Comparison of ENCODE assay signal across 20 cellular contexts in the genomic region with DNA sequence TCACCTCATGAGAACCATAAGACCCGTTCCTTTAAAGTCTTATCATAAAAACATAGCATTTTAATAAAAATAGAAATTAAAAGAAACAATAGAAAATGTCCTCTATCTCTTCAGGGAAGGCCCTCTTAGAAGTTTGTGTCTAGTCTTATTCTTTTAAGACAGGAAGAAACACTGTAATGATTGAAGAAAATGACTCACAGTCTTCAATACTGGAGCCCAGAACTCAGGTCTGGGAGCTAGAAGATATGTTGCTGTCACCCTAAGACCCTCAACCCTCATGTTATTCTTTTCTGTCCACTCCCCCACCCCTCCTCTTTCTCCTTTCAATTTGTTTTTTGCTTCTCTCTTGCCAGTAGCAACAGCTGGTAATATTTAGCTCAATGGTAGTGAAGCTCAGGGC. TPM values are rescaled to one million over a fixed set of nuclear protein-coding genes. Genes with fewer than 3 reads are reported as not detected.
DNase-seq lines count a peak whose midpoint lies in the region; ATAC-seq and TF ChIP-seq lines count a peak whose summit lies in the region.
"Had no signal": no experiment of that assay in that cellular context is flagged by ENCODE, and none has a peak within 500 bp of the region (broad histone marks: within the 10 kb centered on the region; RNA-seq: fewer than 3 reads in every experiment).

No MANE protein-coding gene starts in this region.

- POLR2A ChIA-PET in naive thymus-derived CD4-positive, alpha-beta T cell (lab: Charles Lee) = interaction anchor here (0.8 to 8.8 kb wide), 2 partner anchors 10 to 17 kb away, joined by 3 to 62 read pairs; a partner anchor contains a TSS
- POLR2A ChIA-PET in CD4-positive, alpha-beta T cell (lab: Charles Lee) = interaction anchor here (0.6 to 6.7 kb wide), 3 partner anchors 8 to 12 kb away, joined by 3 to 103 read pairs (median 4); a partner anchor contains a TSS

- intact Hi-C loops in naive thymus-derived CD4-positive, alpha-beta T cell (cut with micrococcal nuclease) = loop anchor here in 1 of 2 donors (1.0 kb wide), 1 partner anchor 16 kb away; no protein-coding TSS in a partner anchor
- intact Hi-C loops in CD4-positive, alpha-beta T cell (cut with DNase I, micrococcal nuclease) = no loop called here

- ATAC-seq in CD4-positive, CD25-positive, alpha-beta regulatory T cell (ENCODE audit: low read depth in 2 of 2) = peak; percentile 54
- ATAC-seq in naive thymus-derived CD4-positive, alpha-beta T cell = no peak
- ATAC-seq in HG03342 (IDR thresholded peaks at IDR 0.05; ENCODE audit: unreplicated experiment) (no peak), HG02678 (IDR thresholded peaks at IDR 0.05; ENCODE audit: unreplicated experiment) (no peak)
- ATAC-seq in CD4-positive, alpha-beta T cell (ENCODE audit: poor library complexity) = no peak
- ATAC-seq: pancreas; stimulated activated naive B cell treated with anti-CD40 and anti-IgM and Interleukin-4, amounts not matched to agents 10 μg/mL and 1 μg/mL and 100 μg/mL, for 72 hours; upper lobe of right lung had no signal

- H3K36me3 ChIP-seq in CD4-positive, CD25-positive, alpha-beta regulatory T cell (ENCODE audit: control insufficient read depth, insufficient read depth, low read length) = peaks cover 3% of the 10 kb centered on the region
- no peaks in the 10 kb centered on the region for H3K36me3 ChIP-seq in naive thymus-derived CD4-positive, alpha-beta T cell (ENCODE audit: control insufficient read depth in 2 of 3, insufficient read depth in 3 of 3, low read length in 3 of 3)
- H3K36me3 ChIP-seq: brain microvascular endothelial cell, pancreas, upper lobe of right lung had no signal

- peak overlapping the region; percentile 64 to 89 (median 68) for H3K4me3 Mint-ChIP-seq in CD4-positive, CD25-positive, alpha-beta regulatory T cell
- peak overlapping the region; percentile 34; the same call in 1 of the 2 replicates for H3K4me3 Mint-ChIP-seq in HFFc6
- H3K4me3 Mint-ChIP-seq in naive thymus-derived CD4-positive, alpha-beta T cell = peak overlapping the region in 3 of 10 donors; percentile 6 to 39 (median 7)
- H3K4me3 Mint-ChIP-seq in CD4-positive, alpha-beta T cell = no peak overlapping the region
- H3K4me3 Mint-ChIP-seq: stimulated activated naive B cell treated with anti-CD40 and anti-IgM and Interleukin-4, amounts not matched to agents 10 μg/mL and 1 μg/mL and 100 μg/mL, for 72 hours had no signal

- TF ChIP-seq CTCF in HFFc6 (IDR thresholded peaks at IDR 0.05) = no peak
- TF ChIP-seq CTCF in choroid plexus epithelial cell (conservative IDR thresholded peaks at IDR 0.05; ENCODE audit: low read depth, low read length) = no peak
- no peak for TF ChIP-seq CTCF in CD4-positive, alpha-beta T cell (IDR thresholded peaks at IDR 0.05)

- peak overlapping the region; percentile 83 for H3K4me3 ChIP-seq in CD4-positive, CD25-positive, alpha-beta regulatory T cell (ENCODE audit: low read depth, low read length)
- H3K4me3 ChIP-seq in choroid plexus epithelial cell (ENCODE audit: low read depth, low read length) = no peak overlapping the region
- H3K4me3 ChIP-seq in naive thymus-derived CD4-positive, alpha-beta T cell (ENCODE audit: low read length) = no peak overlapping the region
- H3K4me3 ChIP-seq: BLaER1, pancreas, SK-N-MC, upper lobe of right lung had no signal

- H3K27ac Mint-ChIP-seq in CD4-positive, CD25-positive, alpha-beta regulatory T cell = peak overlapping the region; percentile 82 to 94 (median 83)
- peak overlapping the region; percentile 81 for H3K27ac Mint-ChIP-seq in HFFc6
- peak overlapping the region in 5 of 9 donors; percentile 42 to 74 (median 60) for H3K27ac Mint-ChIP-seq in naive thymus-derived CD4-positive, alpha-beta T cell
- H3K27ac Mint-ChIP-seq in CD4-positive, alpha-beta T cell = no peak overlapping the region
- H3K27ac Mint-ChIP-seq: stimulated activated naive B cell treated with anti-CD40 and anti-IgM and Interleukin-4, amounts not matched to agents 10 μg/mL and 1 μg/mL and 100 μg/mL, for 72 hours had no signal

- no peaks in the 10 kb centered on the region for H3K9me3 ChIP-seq in CD4-positive, CD25-positive, alpha-beta regulatory T cell (ENCODE audit: control insufficient read depth in 2 of 2, low read length in 2 of 2)
- H3K9me3 ChIP-seq in naive thymus-derived CD4-positive, alpha-beta T cell (ENCODE audit: control insufficient read depth in 2 of 3, low read length in 3 of 3) = no peaks in the 10 kb centered on the region
- H3K9me3 ChIP-seq in CD4-positive, alpha-beta T cell (ENCODE audit: control insufficient read depth, low read length) = no peaks in the 10 kb centered on the region
- H3K9me3 ChIP-seq: pancreas, upper lobe of right lung had no signal

- no peaks in the 10 kb centered on the region for H3K9me3 Mint-ChIP-seq in CD4-positive, CD25-positive, alpha-beta regulatory T cell
- H3K9me3 Mint-ChIP-seq in HFFc6 = no peaks in the 10 kb centered on the region
- peaks cover 0 to 5% (median 0%) of the 10 kb centered on the region in 11 donors for H3K9me3 Mint-ChIP-seq in naive thymus-derived CD4-positive, alpha-beta T cell
- no peaks in the 10 kb centered on the region for H3K9me3 Mint-ChIP-seq in CD4-positive, alpha-beta T cell

- peaks cover 70 to 94% (median 84%) of the 10 kb centered on the region in 4 donors for H3K4me1 Mint-ChIP-seq in CD4-positive, CD25-positive, alpha-beta regulatory T cell
- H3K4me1 Mint-ChIP-seq in HFFc6 (ENCODE audit: low read depth) = peaks cover 97% of the 10 kb centered on the region
- peaks cover 40 to 85% (median 75%) of the 10 kb centered on the region in 7 donors for H3K4me1 Mint-ChIP-seq in naive thymus-derived CD4-positive, alpha-beta T cell
- peaks cover 83% of the 10 kb centered on the region for H3K4me1 Mint-ChIP-seq in CD4-positive, alpha-beta T cell (ENCODE audit: low read depth)

- H3K27ac ChIP-seq in CD4-positive, CD25-positive, alpha-beta regulatory T cell (ENCODE audit: insufficient read depth, low read length, poor library complexity, severe bottlenecking) = peak overlapping the region; percentile 87
- H3K27ac ChIP-seq in naive thymus-derived CD4-positive, alpha-beta T cell (ENCODE audit: low read depth, low read length) = no peak overlapping the region
- H3K27ac ChIP-seq in CD4-positive, alpha-beta T cell (ENCODE audit: low read depth, low read length) = no peak overlapping the region
- H3K27ac ChIP-seq: BLaER1, brain microvascular endothelial cell, pancreas, SK-N-MC, upper lobe of right lung had no signal

- no peaks in the 10 kb centered on the region for H3K27me3 Mint-ChIP-seq in CD4-positive, CD25-positive, alpha-beta regulatory T cell
- H3K27me3 Mint-ChIP-seq in HFFc6 (ENCODE audit: insufficient read depth) = no peaks in the 10 kb centered on the region; the same call in 1 of the 2 replicates
- H3K27me3 Mint-ChIP-seq in naive thymus-derived CD4-positive, alpha-beta T cell = no peaks in the 10 kb centered on the region
- H3K27me3 Mint-ChIP-seq in CD4-positive, alpha-beta T cell = no peaks in the 10 kb centered on the region
- H3K27me3 Mint-ChIP-seq: stimulated activated naive B cell treated with anti-CD40 and anti-IgM and Interleukin-4, amounts not matched to agents 10 μg/mL and 1 μg/mL and 100 μg/mL, for 72 hours had no signal

- H3K4me1 ChIP-seq in CD4-positive, CD25-positive, alpha-beta regulatory T cell (ENCODE audit: control insufficient read depth, insufficient read depth, low read length, poor library complexity, severe bottlenecking) = peaks cover 96% of the 10 kb centered on the region
- H3K4me1 ChIP-seq in naive thymus-derived CD4-positive, alpha-beta T cell (ENCODE audit: control insufficient read depth in 2 of 2, insufficient read depth in 2 of 2, low read length in 2 of 2) = peaks cover 24 to 37% of the 10 kb centered on the region in 2 donors
- H3K4me1 ChIP-seq: BLaER1 had no signal

- peak in 1 of 3 donors; percentile 53 for DNase-seq in CD4-positive, CD25-positive, alpha-beta regulatory T cell
- DNase-seq in HFFc6 (no peak), choroid plexus epithelial cell (ENCODE audit: low read depth) (peak; percentile 39), putamen (ENCODE audit: low spot score) (no peak)
- DNase-seq in naive thymus-derived CD4-positive, alpha-beta T cell = no peak
- DNase-seq in CD4-positive, alpha-beta T cell = no peak
- DNase-seq: activated CD4-positive, alpha-beta T cell treated with anti-CD3 and anti-CD28 coated beads, Interleukin-2, amount 50 U/mL, for 4 hours; activated effector memory CD4-positive, alpha-beta T cell treated with Interleukin-2 at 50 U/mL for 16 hours; brain microvascular endothelial cell; dermis blood vessel endothelial cell; DMS153; NCI-H2107; NCI-H526; pancreas; stimulated activated naive B cell treated with anti-CD40 and anti-IgM and Interleukin-4, amounts not matched to agents 10 μg/mL and 1 μg/mL and 100 μg/mL, for 72 hours; upper lobe of right lung had no signal

- CTCF ChIA-PET in naive thymus-derived CD4-positive, alpha-beta T cell (lab: Charles Lee) = interaction anchor here (0.7 kb wide), 1 partner anchor 12 kb away, joined by 4 read pairs; no protein-coding TSS in a partner anchor
- CTCF ChIA-PET in CD4-positive, alpha-beta T cell (lab: Charles Lee) = interaction anchor here (0.7 to 1.7 kb wide), 3 partner anchors 12 to 21 kb away, joined by 3 to 4 read pairs (median 3); a partner anchor contains a TSS

- no peaks in the 10 kb centered on the region for H3K36me3 Mint-ChIP-seq in CD4-positive, CD25-positive, alpha-beta regulatory T cell
- H3K36me3 Mint-ChIP-seq in HFFc6 (ENCODE audit: low read depth) = peaks cover 56% of the 10 kb centered on the region
- H3K36me3 Mint-ChIP-seq in naive thymus-derived CD4-positive, alpha-beta T cell = peaks cover 0 to 44% (median 2%) of the 10 kb centered on the region in 5 donors
- H3K36me3 Mint-ChIP-seq in CD4-positive, alpha-beta T cell (ENCODE audit: low read depth) = no peaks in the 10 kb centered on the region

- no peaks in the 10 kb centered on the region for H3K27me3 ChIP-seq in CD4-positive, CD25-positive, alpha-beta regulatory T cell (ENCODE audit: control insufficient read depth, insufficient read depth, low read length)
- no peaks in the 10 kb centered on the region for H3K27me3 ChIP-seq in naive thymus-derived CD4-positive, alpha-beta T cell (ENCODE audit: control insufficient read depth in 2 of 2, insufficient read depth in 2 of 2, low read length in 2 of 2)
- H3K27me3 ChIP-seq in CD4-positive, alpha-beta T cell (ENCODE audit: control insufficient read depth, insufficient read depth, low read length) = no peaks in the 10 kb centered on the region
- H3K27me3 ChIP-seq: BLaER1, brain microvascular endothelial cell, pancreas, upper lobe of right lung had no signal

RNA-seq across cellular contexts. Expression of a gene that starts 12.1 kb away (rescaled TPM):
- total RNA-seq in CD4-positive, CD25-positive, alpha-beta regulatory T cell = 251 TPM
- 10 to 100 TPM; 30.7 to 42.4 (median 36.1) TPM for polyA plus RNA-seq in CD4-positive, CD25-positive, alpha-beta regulatory T cell
- 10 to 100 TPM; 30.5 to 48.9 (median 43.8) TPM for total RNA-seq in HFFc6 (2021; fragmentation: NEBNext Ultra II Directional; extraction: Animal tissue kit (Norgen Biotek cat#: 25700))
- 10 to 100 TPM in 3 of 5 experiments, 1 to 10 TPM in 2; 2.5 to 60.6 (median 19.0) TPM for total RNA-seq in naive thymus-derived CD4-positive, alpha-beta T cell
- polyA plus RNA-seq in naive thymus-derived CD4-positive, alpha-beta T cell = 1 to 10 TPM; 3.5 to 3.7 TPM
- total RNA-seq in CD4-positive, alpha-beta T cell = 10 to 100 TPM; 66.9 to 70.9 TPM

Comparison
In these comparisons a context has a peak if more than half of its experiments do, and no peak if none do; other contexts are left out.
1. ATAC-seq: peak in CD4-positive, CD25-positive, alpha-beta regulatory T cell (2 of 2); none in naive thymus-derived CD4-positive, alpha-beta T cell (single experiment), HG03342 (single experiment), CD4-positive, alpha-beta T cell (single experiment) and HG02678 (single experiment).